In the genomic region with DNA sequence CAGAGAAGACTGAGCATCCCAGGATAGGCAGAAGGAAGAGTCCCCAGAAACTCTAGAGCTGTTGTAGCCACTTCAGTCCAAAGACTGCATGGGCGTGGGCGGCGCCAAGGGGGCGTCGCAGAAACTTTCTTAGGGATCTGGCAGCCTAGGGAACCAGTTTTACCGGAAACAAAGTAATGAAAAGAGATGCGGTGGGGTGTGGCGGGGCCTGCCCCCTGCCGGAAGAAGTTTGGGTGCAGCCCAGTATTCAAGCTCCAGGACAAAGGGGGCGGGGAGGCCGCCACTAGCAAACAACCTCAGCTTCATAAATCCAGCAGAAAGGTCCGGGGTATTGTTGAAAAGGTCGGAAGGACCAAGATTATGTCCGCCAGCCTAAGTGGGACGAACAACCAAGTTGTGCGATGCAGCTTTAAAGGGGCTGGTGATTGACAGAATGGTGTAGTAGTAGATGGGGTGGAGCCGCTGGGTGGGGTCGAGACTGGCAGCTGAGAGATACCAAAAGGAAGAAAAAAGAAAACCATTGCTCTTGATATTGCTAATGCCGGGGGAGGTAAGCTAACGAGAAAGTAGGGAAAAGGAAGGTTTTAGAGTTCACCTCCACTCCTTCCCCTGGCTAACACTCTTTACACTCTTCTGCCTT, we compare ENCODE assay signal across 8 cellular contexts.
A peak's percentile ranks its signal among the peaks of the same experiment; 100 is the strongest.
DNase-seq lines count a peak whose midpoint lies in the region; ATAC-seq, FAIRE-seq and TF ChIP-seq lines count a peak whose summit lies in the region.

No MANE protein-coding gene starts in this region.

- H3K36me3 ChIP-seq in BJ (ENCODE audit: control insufficient read depth, insufficient read depth, low read length) (no peaks in the 10 kb centered on the region), SK-N-SH (replicated peaks in 1 of 2; ENCODE audit: control insufficient read depth in 1 of 2, insufficient read depth in 2 of 2, low read length in 1 of 2) (no peaks in the 10 kb centered on the region), ascending aorta (no peaks in the 10 kb centered on the region), iPS-18a (ENCODE audit: control insufficient read depth, low read depth, low read length) (no peaks in the 10 kb centered on the region), small intestine (ENCODE audit: control insufficient read depth in 2 of 2, insufficient read depth in 2 of 2, low read length in 2 of 2) (no peaks in the 10 kb centered on the region)

- H3K9me3 ChIP-seq in SK-N-SH (no peaks in the 10 kb centered on the region), ascending aorta (no peaks in the 10 kb centered on the region), iPS-18a (ENCODE audit: control insufficient read depth, low read depth, low read length) (peaks cover 35% of the 10 kb centered on the region), small intestine (ENCODE audit: control insufficient read depth, low read depth) (no peaks in the 10 kb centered on the region)

- no peaks in the 10 kb centered on the region for H3K4me1 ChIP-seq in SK-N-SH (ENCODE audit: control insufficient read depth in 1 of 2, insufficient read depth in 2 of 2, low read depth in 1 of 2, low read length in 1 of 2)
- no peaks in the 10 kb centered on the region for H3K4me1 ChIP-seq in ascending aorta
- H3K4me1 ChIP-seq in iPS-18a (ENCODE audit: control insufficient read depth, low read depth, low read length), result peaks cover 6% of the 10 kb centered on the region
- H3K4me1 ChIP-seq in small intestine (ENCODE audit: control insufficient read depth in 2 of 2, insufficient read depth in 1 of 2, low read depth in 1 of 2, low read length in 1 of 2), result no peaks in the 10 kb centered on the region

- H3K27ac ChIP-seq in SK-N-SH (ENCODE audit: low read depth in 2 of 2, low read length in 1 of 2) (no peak overlapping the region), ascending aorta (peak overlapping the region; percentile 67 to 74), iPS-18a (ENCODE audit: low read length) (no peak overlapping the region), small intestine (ENCODE audit: low read depth in 1 of 2, low read length in 1 of 2) (peak overlapping the region; percentile 83 to 93)

- ATAC-seq in GM19043 (IDR thresholded peaks at IDR 0.05; ENCODE audit: low read depth, unreplicated experiment), result peak; percentile 72
- ATAC-seq in HG03196 (IDR thresholded peaks at IDR 0.05; ENCODE audit: unreplicated experiment), result peak; percentile 82

- TF ChIP-seq EP300 in SK-N-SH (IDR thresholded peaks at IDR 0.05; ENCODE audit: borderline replicate concordance in 1 of 2, low read depth in 1 of 2, low read length in 1 of 2), result no peak

- TF ChIP-seq CTCF in BJ (IDR thresholded peaks at IDR 0.05; ENCODE audit: insufficient read depth, low read depth, low read length), result peak; percentile 61
- peak; percentile 48 for TF ChIP-seq CTCF in SK-N-SH (IDR thresholded peaks at IDR 0.05)
- peak in 2 of 3 experiments; percentile 23 to 48 for TF ChIP-seq CTCF in ascending aorta (IDR thresholded peaks at IDR 0.05)

- H3K4me3 ChIP-seq in BJ (ENCODE audit: low read depth, low read length) (peak overlapping the region; percentile 61), SK-N-SH (ENCODE audit: low read depth in 2 of 2, low read length in 1 of 2) (peak overlapping the region; percentile 46 to 60), ascending aorta (peak overlapping the region; percentile 62 to 72), iPS-18a (ENCODE audit: low read length) (peak overlapping the region; percentile 85), small intestine (ENCODE audit: low read depth in 1 of 2, low read length in 2 of 2) (peak overlapping the region; percentile 51 to 70)

- WGBS in SK-N-SH (ENCODE audit: low lambda C conversion rate), result 13% methylated on average over 20 of the region's 20 CpGs
- 2 to 26% (median 6%) methylated on average over 19 to 20 of the region's 20 CpGs for WGBS in small intestine, 3 donors

- intact Hi-C loops in ascending aorta (cut with DNase I), result loop anchor here (5.0 kb wide), 1 partner anchor 324 kb away; a partner anchor contains a TSS

- H3F3A ChIP-seq in SK-N-SH (replicated peaks; ENCODE audit: insufficient read depth), result no peaks in the 10 kb centered on the region

- H3K4me2 ChIP-seq in SK-N-SH, result peak overlapping the region; percentile 66

- H3K9ac ChIP-seq in SK-N-SH (peak overlapping the region; percentile 31; the same call in 1 of the 2 replicates), iPS-18a (ENCODE audit: low read length) (peak overlapping the region; percentile 60)

- H2AFZ ChIP-seq in SK-N-SH (ENCODE audit: low read depth), result peak overlapping the region; percentile 92

- no peaks in the 10 kb centered on the region for H3K79me2 ChIP-seq in SK-N-SH (ENCODE audit: insufficient read depth)

- POLR2A ChIA-PET in BJ (lab: Charles Lee) (no interaction called here), SK-N-SH (lab: Yijun Ruan, JAX) (no interaction called here)

- DNase-seq in BJ (ENCODE audit: low read depth) (no peak), SK-N-SH (no peak), ascending aorta (ENCODE audit: low spot score in 2 of 2) (peak in 1 of 2 donors; percentile 72), small intestine (peak; percentile 58), midbrain (lab: John Stamatoyannopoulos, UW) (no peak)

- FAIRE-seq in small intestine (lab: Jason Lieb, UNC), result no peak

- H3K27me3 ChIP-seq in BJ (ENCODE audit: control insufficient read depth, insufficient read depth, low read length) (no peaks in the 10 kb centered on the region), SK-N-SH (ENCODE audit: insufficient read depth) (no peaks in the 10 kb centered on the region), ascending aorta (no peaks in the 10 kb centered on the region), iPS-18a (ENCODE audit: control insufficient read depth, insufficient read depth, low read length) (no peaks in the 10 kb centered on the region), small intestine (ENCODE audit: control insufficient read depth in 2 of 2, insufficient read depth in 2 of 2, low read length in 2 of 2) (no peaks in the 10 kb centered on the region)

- CTCF ChIA-PET in BJ (lab: Yijun Ruan, JAX), result no interaction called here
- CTCF ChIA-PET in SK-N-SH (lab: Yijun Ruan, JAX), result no interaction called here

- H3K9me2 ChIP-seq in SK-N-SH, result no peaks in the 10 kb centered on the region

- H4K20me1 ChIP-seq in SK-N-SH (ENCODE audit: insufficient read depth), result no peaks in the 10 kb centered on the region

- TF ChIP-seq RAD21 in SK-N-SH (IDR thresholded peaks at IDR 0.05; ENCODE audit: low read length), result no peak

TF ChIP-seq in SK-N-SH, 30 proteins besides CTCF, POLR2A, EP300 and RAD21:
- TF ChIP-seq GABPA (IDR thresholded peaks at IDR 0.05; ENCODE audit: low read depth) (0 out of 2 replicates have a peak, but pooled peaks have one; percentile 25), FOXM1 (IDR thresholded peaks at IDR 0.05; ENCODE audit: low read depth) (no peak)
- TF ChIP-seq, protein P1, sequence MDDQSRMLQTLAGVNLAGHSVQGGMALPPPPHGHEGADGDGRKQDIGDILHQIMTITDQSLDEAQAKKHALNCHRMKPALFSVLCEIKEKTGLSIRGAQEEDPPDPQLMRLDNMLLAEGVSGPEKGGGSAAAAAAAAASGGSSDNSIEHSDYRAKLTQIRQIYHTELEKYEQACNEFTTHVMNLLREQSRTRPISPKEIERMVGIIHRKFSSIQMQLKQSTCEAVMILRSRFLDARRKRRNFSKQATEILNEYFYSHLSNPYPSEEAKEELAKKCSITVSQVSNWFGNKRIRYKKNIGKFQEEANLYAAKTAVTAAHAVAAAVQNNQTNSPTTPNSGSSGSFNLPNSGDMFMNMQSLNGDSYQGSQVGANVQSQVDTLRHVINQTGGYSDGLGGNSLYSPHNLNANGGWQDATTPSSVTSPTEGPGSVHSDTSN (IDR thresholded peaks at IDR 0.05), result peak; percentile 43
TF ChIP-seq in SK-N-SH: peak in this region for 2.

Comparison
In these comparisons a context has a peak if more than half of its experiments do, and no peak if none do; other contexts are left out.
1. H3K27ac ChIP-seq: peak in ascending aorta (2 of 2) and small intestine (2 of 2); none in SK-N-SH (0 of 2) and iPS-18a (single experiment).
2. Peak in every context shown above with its lines, with median percentiles within 50 percentile points of each other: H3K4me3 ChIP-seq and CTCF ChIP-seq.